9 cellular contexts compared by ENCODE assay signal in genomic region chr20:43583982-43584432, GRCh38. TPM values are rescaled to one million over a fixed set of nuclear protein-coding genes. Genes with fewer than 3 reads are reported as not detected.
DNase-seq lines count a peak whose midpoint lies in the region; TF ChIP-seq lines count a peak whose summit lies in the region.
"Had no signal": no experiment of that assay in that cellular context is flagged by ENCODE, and none has a peak within 500 bp of the region (broad histone marks: within the 10 kb centered on the region; RNA-seq: fewer than 3 reads in every experiment).

No MANE protein-coding gene starts in this region.

- H3K4me3 Mint-ChIP-seq in activated T-cell treated with anti-CD3 and anti-CD28 coated beads, Interleukin-2, amount 50 U/mL, for 24 hours, result no peak overlapping the region
- H3K4me3 Mint-ChIP-seq: activated naive CD4-positive, alpha-beta T cell treated with anti-CD3 and anti-CD28 coated beads, Interleukin-2, amount 50 U/mL, for 24 hours had no signal

- H3K4me3 ChIP-seq in GM12865 (ENCODE audit: low read depth, low read length) (no peak overlapping the region), fibroblast of the aortic adventitia (ENCODE audit: low read depth, low read length) (no peak overlapping the region)

- H3K27me3 Mint-ChIP-seq in activated T-cell treated with anti-CD3 and anti-CD28 coated beads, Interleukin-2, amount 50 U/mL, for 24 hours, result no peaks in the 10 kb centered on the region

- TF ChIP-seq CTCF in GM12865 (IDR thresholded peaks at IDR 0.05; ENCODE audit: insufficient read depth, low read depth, low read length, missing control alignments) (no peak), fibroblast of the aortic adventitia (IDR thresholded peaks at IDR 0.05; ENCODE audit: insufficient read depth, low read length) (peak; percentile 3), GM13977 (IDR thresholded peaks at IDR 0.05; ENCODE audit: extremely low read depth, insufficient read depth, missing control alignments) (no peak)

- no peak overlapping the region for H3K27ac Mint-ChIP-seq in activated T-cell treated with anti-CD3 and anti-CD28 coated beads, Interleukin-2, amount 50 U/mL, for 24 hours
- H3K27ac Mint-ChIP-seq: activated naive CD4-positive, alpha-beta T cell treated with anti-CD3 and anti-CD28 coated beads, Interleukin-2, amount 50 U/mL, for 24 hours had no signal

- DNase-seq in GM12865 (ENCODE audit: low read depth) (peak; percentile 45), RPMI8226 (peak; percentile 94), fibroblast of the aortic adventitia (ENCODE audit: low read depth) (peak; percentile 98), renal cortical epithelial cell (ENCODE audit: low read depth) (peak; percentile 97), GM13977 (ENCODE audit: low spot score) (no peak)
- DNase-seq in NK-92 treated with Interleukin-12 subunit alpha and Interleukin-12 subunit beta, amount 100 ng/mL, for 24 hours (lab: John Stamatoyannopoulos, UW), result no peak
- no peak for DNase-seq in activated effector memory CD4-positive, alpha-beta T cell treated with Interleukin-2 at 50 U/mL for 16 hours
- DNase-seq in activated T-cell treated with anti-CD3 and anti-CD28 coated beads, Interleukin-2, amount 50 U/mL, for 24 hours, result no peak

- in situ Hi-C loops in GM13977 (cut with MboI; ENCODE audit: low pct_unique_long_range_greater_than_20kb, low sequenced_read_pairs, unreplicated experiment), result no loop called here

- no peaks in the 10 kb centered on the region for H3K36me3 Mint-ChIP-seq in activated T-cell treated with anti-CD3 and anti-CD28 coated beads, Interleukin-2, amount 50 U/mL, for 24 hours (ENCODE audit: low read depth)
- H3K36me3 Mint-ChIP-seq: activated naive CD4-positive, alpha-beta T cell treated with anti-CD3 and anti-CD28 coated beads, Interleukin-2, amount 50 U/mL, for 24 hours had no signal

- H3K9me3 Mint-ChIP-seq in activated T-cell treated with anti-CD3 and anti-CD28 coated beads, Interleukin-2, amount 50 U/mL, for 24 hours, result no peaks in the 10 kb centered on the region
- H3K9me3 Mint-ChIP-seq: activated naive CD4-positive, alpha-beta T cell treated with anti-CD3 and anti-CD28 coated beads, Interleukin-2, amount 50 U/mL, for 24 hours had no signal

- H3K4me1 Mint-ChIP-seq in activated T-cell treated with anti-CD3 and anti-CD28 coated beads, Interleukin-2, amount 50 U/mL, for 24 hours (ENCODE audit: low read depth), result no peaks in the 10 kb centered on the region
- H3K4me1 Mint-ChIP-seq: activated naive CD4-positive, alpha-beta T cell treated with anti-CD3 and anti-CD28 coated beads, Interleukin-2, amount 50 U/mL, for 24 hours had no signal

RNA-seq across cellular contexts. Expression of gene IFT52, which starts 6.7 kb away (rescaled TPM):
- total RNA-seq in fibroblast of the aortic adventitia (ENCODE audit: low replicate concordance) (37.5 and 55.8 TPM in 2 replicates), renal cortical epithelial cell (34.2 and 37.3 TPM in 2 replicates)

RNA-seq across cellular contexts. Expression of gene SGK2, which starts 25.2 kb away (rescaled TPM):
- total RNA-seq in fibroblast of the aortic adventitia (ENCODE audit: low replicate concordance) (0.09 TPM in 1 of 2 replicates, not detected in the other), renal cortical epithelial cell (13.4 and 39.4 TPM in 2 replicates)

Comparison
In these comparisons a context has a peak if more than half of its experiments do, and no peak if none do; other contexts are left out.
1. DNase-seq: peak in GM12865 (single experiment), RPMI8226 (single experiment), fibroblast of the aortic adventitia (single experiment) and renal cortical epithelial cell (single experiment); none in GM13977 (single experiment), NK-92 treated with Interleukin-12 subunit alpha and Interleukin-12 subunit beta, amount 100 ng/mL, for 24 hours (single experiment), activated effector memory CD4-positive, alpha-beta T cell treated with Interleukin-2 at 50 U/mL for 16 hours (single experiment) and activated T-cell treated with anti-CD3 and anti-CD28 coated beads, Interleukin-2, amount 50 U/mL, for 24 hours (single experiment).
2. RNA of gene SGK2, which starts 25.2 kb away (total RNA-seq): 13.4 to 39.4 TPM in renal cortical epithelial cell; 0.09 TPM in fibroblast of the aortic adventitia; every median in the first group is over 10 times any median in the second.